Comparison of ENCODE assay signal across 8 cellular contexts in the genomic region with DNA sequence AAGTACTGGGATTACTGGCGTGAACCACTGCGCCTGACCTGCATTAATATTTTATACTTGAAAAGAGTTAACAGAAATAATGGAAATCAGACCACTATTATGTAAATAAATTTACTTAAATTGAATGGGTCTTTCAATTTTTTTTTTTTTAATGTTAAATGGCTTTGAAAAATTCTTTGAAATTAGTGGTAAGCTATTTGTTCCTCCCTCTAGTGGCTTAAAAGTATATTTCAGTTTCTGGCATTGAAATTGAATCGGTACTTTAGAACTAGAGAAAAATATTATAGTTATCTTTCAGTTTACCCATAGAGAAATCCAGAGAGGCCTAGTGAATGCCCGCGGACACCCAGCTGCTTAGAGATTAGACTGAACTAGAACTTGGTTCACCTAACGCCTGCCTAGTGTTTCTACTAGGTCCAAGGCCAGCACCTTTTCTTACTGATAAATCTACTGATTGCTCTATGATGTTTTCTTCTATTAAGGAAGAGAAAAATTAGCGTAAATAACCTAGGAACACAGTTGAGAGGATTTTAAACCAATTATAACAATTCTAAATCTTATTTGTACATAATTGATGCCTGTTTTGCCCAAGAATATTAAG.
DNase-seq lines count a peak whose midpoint lies in the region; ATAC-seq and TF ChIP-seq lines count a peak whose summit lies in the region.

No MANE protein-coding gene starts in this region.

- H3K4me3 ChIP-seq in heart left ventricle (no peak overlapping the region), right cardiac atrium (ENCODE audit: low read length) (no peak overlapping the region), transverse colon (no peak overlapping the region)

- H3K4me1 ChIP-seq in heart left ventricle (no peaks in the 10 kb centered on the region), right cardiac atrium (ENCODE audit: control insufficient read depth, insufficient read depth, low read length) (no peaks in the 10 kb centered on the region), transverse colon (no peaks in the 10 kb centered on the region)

- H3K9me3 ChIP-seq in heart left ventricle (peaks cover 0 to 4% (median 0%) of the 10 kb centered on the region in 12 donors), right cardiac atrium (ENCODE audit: control insufficient read depth, low read length) (no peaks in the 10 kb centered on the region), transverse colon (no peaks in the 10 kb centered on the region)

- TF ChIP-seq CTCF in heart left ventricle (IDR thresholded peaks at IDR 0.05) (peak; percentile 39 to 67 (median 54)), transverse colon (IDR thresholded peaks at IDR 0.05) (peak; percentile 48 to 68 (median 59))

- no peak for TF ChIP-seq EP300 in transverse colon (IDR thresholded peaks at IDR 0.05; ENCODE audit: low read depth)

- H3K27me3 ChIP-seq in heart left ventricle, result no peaks in the 10 kb centered on the region
- H3K27me3 ChIP-seq in right cardiac atrium (ENCODE audit: control insufficient read depth, insufficient read depth), result no peaks in the 10 kb centered on the region
- H3K27me3 ChIP-seq in transverse colon, result no peaks in the 10 kb centered on the region

- peaks cover 0 to 71% (median 23%) of the 10 kb centered on the region in 9 donors for H3K36me3 ChIP-seq in heart left ventricle
- no peaks in the 10 kb centered on the region for H3K36me3 ChIP-seq in transverse colon

- in situ Hi-C loops in transverse colon (cut with MboI; ENCODE audit: low pct_ligation_motif_present in 1 of 4, low pct_unique_long_range_greater_than_20kb in 1 of 4, low sequenced_read_pairs in 3 of 4), result loop anchor here in 1 of 4 donors (25.0 kb wide), 1 partner anchor 362 kb away; no protein-coding TSS in a partner anchor

- TF ChIP-seq POLR2A in heart left ventricle (IDR thresholded peaks at IDR 0.05) (no peak), transverse colon (IDR thresholded peaks at IDR 0.05) (no peak)

- H3K27ac ChIP-seq in heart left ventricle (no peak overlapping the region), right cardiac atrium (ENCODE audit: low read length) (no peak overlapping the region), transverse colon (no peak overlapping the region)

- DNase-seq in heart left ventricle (no peak), right cardiac atrium (no peak), OCI-M1 (lab: John Stamatoyannopoulos, UW) (peak; percentile 40), fibroblast of gingiva (ENCODE audit: low read depth) (peak; percentile 19), transverse colon (no peak), occipital lobe (lab: John Stamatoyannopoulos, UW) (no peak)
- no peak for DNase-seq in activated CD4-positive, alpha-beta T cell treated with anti-CD3 and anti-CD28 coated beads, Interleukin-2, amount 50 U/mL, for 1 hour
- DNase-seq in activated effector memory CD4-positive, alpha-beta T cell treated with Interleukin-2 at 50 U/mL for 16 hours, result no peak

- intact Hi-C loops in heart left ventricle (cut with DNase I), result no loop called here
- intact Hi-C loops in right cardiac atrium (cut with DNase I), result no loop called here
- intact Hi-C loops in transverse colon (cut with DNase I; ENCODE audit: low total_unique reads), result loop anchor here (5.0 kb wide), 1 partner anchor 217 kb away; a partner anchor contains a TSS

- ATAC-seq in heart left ventricle (no peak), right cardiac atrium (no peak)

- WGBS in heart left ventricle, 4 donors, result 76 to 79% (median 78%) methylated on average over 7 of the region's 7 CpGs
- WGBS in right cardiac atrium, result 76% methylated on average over 7 of the region's 7 CpGs
- 60% methylated on average over 6 to 7 of the region's 7 CpGs for WGBS in transverse colon (ENCODE audit: low coverage in 1 of 2), 2 donors

Comparison
In these comparisons a context has a peak if more than half of its experiments do, and no peak if none do; other contexts are left out.
1. DNase-seq: peak in OCI-M1 (single experiment) and fibroblast of gingiva (single experiment); none in heart left ventricle (0 of 5), right cardiac atrium (0 of 3), transverse colon (single experiment), activated CD4-positive, alpha-beta T cell treated with anti-CD3 and anti-CD28 coated beads, Interleukin-2, amount 50 U/mL, for 1 hour (single experiment), occipital lobe (single experiment) and activated effector memory CD4-positive, alpha-beta T cell treated with Interleukin-2 at 50 U/mL for 16 hours (single experiment).